1 cellular context compared by ENCODE assay signal in the genomic region with DNA sequence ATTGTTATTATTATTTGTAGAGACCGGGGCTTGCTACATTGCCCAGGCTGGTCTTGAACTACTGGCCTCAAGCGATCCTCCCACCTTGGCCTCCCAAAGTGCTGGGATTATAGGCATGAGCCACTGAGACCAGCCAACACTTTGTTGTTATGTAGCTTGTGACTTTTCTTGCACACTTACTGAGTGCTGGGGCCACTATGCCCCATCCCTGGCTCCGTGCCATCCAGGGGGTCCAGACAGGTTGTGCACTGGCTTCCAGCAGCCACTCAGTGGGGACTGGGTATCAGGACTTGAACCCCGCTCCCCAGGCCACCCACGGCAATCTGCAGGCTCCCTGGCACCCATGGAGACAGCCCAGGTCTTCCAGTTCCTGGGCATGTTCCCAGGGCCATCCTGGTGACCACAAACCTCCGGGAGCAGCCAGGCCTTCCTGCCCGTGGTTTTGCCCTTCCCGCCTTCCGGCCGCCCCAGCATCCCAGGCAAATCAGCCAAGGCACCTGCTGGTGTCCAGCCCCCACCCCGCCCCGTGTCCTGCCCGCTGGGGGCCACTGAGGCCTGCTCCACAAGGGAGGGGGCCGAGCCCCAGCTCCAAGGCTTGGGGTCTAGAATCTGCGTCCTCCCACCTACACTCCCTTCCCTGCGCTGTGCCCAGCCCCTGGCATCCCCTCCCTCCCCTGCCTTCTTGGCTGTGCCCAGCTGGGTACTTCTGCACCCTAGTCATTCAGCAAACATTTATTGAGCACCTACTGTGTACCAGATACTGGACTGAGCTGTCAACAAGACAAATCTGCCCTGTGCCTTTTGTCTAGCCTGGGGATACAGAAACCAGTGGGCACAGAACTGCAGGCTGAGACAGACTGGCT.
TF ChIP-seq lines count a peak whose summit lies in the region.

No MANE protein-coding gene starts in this region.

TF ChIP-seq in GM12878, 131 proteins besides CTCF, POLR2A, EP300 and RAD21:
- no peak for TF ChIP-seq ZZZ3 (IDR thresholded peaks at IDR 0.05; ENCODE audit: control insufficient read depth, insufficient read length, low read depth)
- TF ChIP-seq IKZF1 (conservative IDR thresholded peaks at IDR 0.05), result 0 out of 2 replicates have a peak, but pooled peaks have one; percentile 17
- no peak for TF ChIP-seq MYC (IDR thresholded peaks at IDR 0.05; ENCODE audit: insufficient read depth, insufficient read length, insufficient replicate concordance, low read length, severe bottlenecking)
- no peak for TF ChIP-seq ETV6 (conservative IDR thresholded peaks at IDR 0.05 in 1 of 2, IDR thresholded peaks at IDR 0.05 in 1 of 2; ENCODE audit: borderline replicate concordance in 1 of 2, low read depth in 1 of 2)
- TF ChIP-seq TAF1 (IDR thresholded peaks at IDR 0.05; ENCODE audit: borderline replicate concordance, low read depth, low read length), result no peak
- no peak for TF ChIP-seq SMARCA5 (IDR thresholded peaks at IDR 0.05)
- no peak for TF ChIP-seq LARP7 (IDR thresholded peaks at IDR 0.05)
- TF ChIP-seq ASH2L (IDR thresholded peaks at IDR 0.05; ENCODE audit: borderline replicate concordance, low read depth), result no peak
TF ChIP-seq in GM12878: peak in this region for 1.
